In genomic region chr7:129143724-129144094, GRCh38 we compare ENCODE assay signal across 8 cellular contexts.
DNase-seq lines count a peak whose midpoint lies in the region; ATAC-seq and TF ChIP-seq lines count a peak whose summit lies in the region.

No MANE protein-coding gene starts in this region.

- H3K36me3 ChIP-seq in OCI-LY3 (replicated peaks; ENCODE audit: low read depth, low read length) = peaks cover 25% of the 10 kb centered on the region
- H3K36me3 ChIP-seq in effector memory CD4-positive, alpha-beta T cell (ENCODE audit: control insufficient read depth, insufficient read depth, low read length) = no peaks in the 10 kb centered on the region
- no peaks in the 10 kb centered on the region for H3K36me3 ChIP-seq in parathyroid adenoma (ENCODE audit: control insufficient read depth, insufficient read depth, low read length)

- H3K9me3 ChIP-seq in OCI-LY3 (ENCODE audit: insufficient read depth, low read length) (no peaks in the 10 kb centered on the region), parathyroid adenoma (ENCODE audit: control insufficient read depth, low read length) (no peaks in the 10 kb centered on the region)
- H3K9me3 ChIP-seq in effector memory CD4-positive, alpha-beta T cell (ENCODE audit: control insufficient read depth, low read length) = no peaks in the 10 kb centered on the region

- peaks cover 46% of the 10 kb centered on the region for H3K79me2 ChIP-seq in OCI-LY3 (ENCODE audit: low read length)
- no peaks in the 10 kb centered on the region for H3K79me2 ChIP-seq in parathyroid adenoma

- TF ChIP-seq CTCF in OCI-LY3 (IDR thresholded peaks at IDR 0.05; ENCODE audit: low read depth, low read length) (no peak), parathyroid adenoma (IDR thresholded peaks at IDR 0.05) (no peak)

- H2AFZ ChIP-seq in OCI-LY3 (ENCODE audit: low read depth, low read length) (peak overlapping the region; percentile 31; the same call in 1 of the 2 replicates), parathyroid adenoma (peak overlapping the region; percentile 76)

- no peaks in the 10 kb centered on the region for H3K36me3 Mint-ChIP-seq in T-helper 2 cell treated with Interferon-gamma antibody and Interleukin-4, amounts not matched to agents 5 μg/mL and 100 μg/mL, for 36 hours (ENCODE audit: low read depth)

- H3K27me3 ChIP-seq in OCI-LY3 (ENCODE audit: low read depth, low read length) (0 out of 2 replicates have a peak, but pooled peaks cover 4% of the 10 kb centered on the region), parathyroid adenoma (ENCODE audit: control insufficient read depth, insufficient read depth, low read length) (no peaks in the 10 kb centered on the region)
- peaks cover 6% of the 10 kb centered on the region for H3K27me3 ChIP-seq in effector memory CD4-positive, alpha-beta T cell (replicated peaks; ENCODE audit: control insufficient read depth, insufficient read depth, low read length, poor library complexity, severe bottlenecking)

- no peak for DNase-seq in T-helper 2 cell treated with Interferon-gamma antibody and Interleukin-4, amounts not matched to agents 5 μg/mL and 100 μg/mL, for 36 hours (ENCODE audit: low spot score)
- DNase-seq in T-helper 2 cell (no peak), EL (no peak)
- no peak for DNase-seq in effector memory CD4-positive, alpha-beta T cell

- peak overlapping the region; percentile 77 for H3K4me3 ChIP-seq in OCI-LY3 (ENCODE audit: low read length)
- H3K4me3 ChIP-seq in effector memory CD4-positive, alpha-beta T cell (ENCODE audit: insufficient read depth, low read depth, low read length, poor library complexity, severe bottlenecking) = peak overlapping the region; percentile 72
- H3K4me3 ChIP-seq in parathyroid adenoma (ENCODE audit: low read depth, low read length) = peak overlapping the region; percentile 51

- peaks cover 8% of the 10 kb centered on the region for H4K20me1 ChIP-seq in OCI-LY3 (ENCODE audit: insufficient read depth, low read length)

- H3K9ac ChIP-seq in OCI-LY3 (ENCODE audit: low read length) (peak overlapping the region; percentile 12), parathyroid adenoma (no peak overlapping the region)

- peak overlapping the region; percentile 88 for H3K4me3 Mint-ChIP-seq in T-helper 2 cell treated with Interferon-gamma antibody and Interleukin-4, amounts not matched to agents 5 μg/mL and 100 μg/mL, for 36 hours

- H3K4me2 ChIP-seq in OCI-LY3 (ENCODE audit: low read length) (peak overlapping the region; percentile 90), parathyroid adenoma (ENCODE audit: low read length) (no peak overlapping the region)

- no peaks in the 10 kb centered on the region for H3K9me3 Mint-ChIP-seq in T-helper 2 cell treated with Interferon-gamma antibody and Interleukin-4, amounts not matched to agents 5 μg/mL and 100 μg/mL, for 36 hours

- H3K27ac Mint-ChIP-seq in T-helper 2 cell treated with Interferon-gamma antibody and Interleukin-4, amounts not matched to agents 5 μg/mL and 100 μg/mL, for 36 hours = no peak overlapping the region

- ATAC-seq in GM19467 (IDR thresholded peaks at IDR 0.05; ENCODE audit: unreplicated experiment) = no peak
- ATAC-seq in HG02623 (IDR thresholded peaks at IDR 0.05; ENCODE audit: unreplicated experiment) = no peak

- H3K27me3 Mint-ChIP-seq in T-helper 2 cell treated with Interferon-gamma antibody and Interleukin-4, amounts not matched to agents 5 μg/mL and 100 μg/mL, for 36 hours (ENCODE audit: low read depth) = peaks cover 38% of the 10 kb centered on the region

- H3K27ac ChIP-seq in OCI-LY3 (ENCODE audit: low read length) (no peak overlapping the region), parathyroid adenoma (no peak overlapping the region)
- no peak overlapping the region for H3K27ac ChIP-seq in effector memory CD4-positive, alpha-beta T cell (ENCODE audit: insufficient read depth, low read length, poor library complexity, severe bottlenecking)

- H3K4me1 ChIP-seq in OCI-LY3 (ENCODE audit: low read length) (peaks cover 33% of the 10 kb centered on the region), parathyroid adenoma (peaks cover 4% of the 10 kb centered on the region)
- H3K4me1 ChIP-seq in effector memory CD4-positive, alpha-beta T cell (ENCODE audit: control insufficient read depth, insufficient read depth, low read length, poor library complexity, severe bottlenecking) = peaks cover 7% of the 10 kb centered on the region

- peaks cover 11% of the 10 kb centered on the region for H3K4me1 Mint-ChIP-seq in T-helper 2 cell treated with Interferon-gamma antibody and Interleukin-4, amounts not matched to agents 5 μg/mL and 100 μg/mL, for 36 hours (ENCODE audit: low read depth)
